In the genomic region with DNA sequence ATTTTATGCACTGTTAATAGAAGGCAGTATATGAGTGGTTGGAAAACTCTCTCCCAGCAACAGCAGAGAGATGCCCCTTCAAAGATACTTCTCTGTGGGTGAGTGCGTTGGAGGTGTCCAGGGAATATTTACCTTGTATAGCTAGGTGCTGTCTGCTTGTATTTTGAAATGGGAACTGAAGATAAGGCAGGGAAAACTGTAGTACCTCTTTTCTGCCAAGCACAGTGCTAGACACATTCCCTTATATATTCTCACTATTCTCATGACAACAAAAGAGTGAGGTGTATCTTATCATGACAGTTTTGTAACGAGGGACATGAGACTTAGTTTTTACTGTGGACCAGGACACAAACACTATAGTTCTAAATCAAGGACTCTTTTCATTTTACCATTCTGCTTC, we compare ENCODE assay signal across 9 cellular contexts. TPM values are rescaled to one million over a fixed set of nuclear protein-coding genes. Genes with fewer than 3 reads are reported as not detected.
DNase-seq lines count a peak whose midpoint lies in the region; FAIRE-seq and TF ChIP-seq lines count a peak whose summit lies in the region.
"Had no signal": no experiment of that assay in that cellular context is flagged by ENCODE, and none has a peak within 500 bp of the region (broad histone marks: within the 10 kb centered on the region; RNA-seq: fewer than 3 reads in every experiment).

No MANE protein-coding gene starts in this region.

- TF ChIP-seq POLR2A in erythroblast (IDR thresholded peaks at IDR 0.05; ENCODE audit: low read length) = no peak

- no peak for FAIRE-seq in HTR-8/SVneo (lab: Jason Lieb, UNC)
- FAIRE-seq: TTC549 had no signal

- DNase-seq in DMS 273 (lab: John Stamatoyannopoulos, UW; ENCODE audit: unreplicated experiment) = peak; percentile 44
- DNase-seq in HL-60 (ENCODE audit: low read depth in 1 of 2, low spot score in 1 of 2) = no peak
- DNase-seq in activated T-helper 2 cell treated with anti-CD3 and anti-CD28 coated beads, Interferon-gamma antibody, Interleukin-2, Interleukin-4, amounts not matched to agents 10 μg/mL and 5 μg/mL and 100 μg/mL, durations not matched to agents 14 hours and 24 hours and 36 hours (ENCODE audit: low spot score) = no peak
- DNase-seq in lung microvascular endothelial cell (ENCODE audit: low read depth in 2 of 2) = peak; percentile 4 to 10
- no peak for DNase-seq in HTR-8/SVneo (ENCODE audit: insufficient read length, low spot score)
- DNase-seq in erythroblast (lab: John Stamatoyannopoulos, UW) = no peak
- DNase-seq in NCI-H1436 (lab: John Stamatoyannopoulos, UW) = no peak
- no peak for DNase-seq in activated CD8-positive, alpha-beta memory T cell treated with anti-CD3 and anti-CD28 coated beads, Interleukin-2, amount 50 U/mL, for 4 hours

- H3K36me3 Mint-ChIP-seq in activated T-helper 2 cell treated with anti-CD3 and anti-CD28 coated beads, Interferon-gamma antibody, Interleukin-2, Interleukin-4, amounts not matched to agents 10 μg/mL and 5 μg/mL and 100 μg/mL, durations not matched to agents 14 hours and 24 hours and 36 hours (ENCODE audit: low read depth) = peaks cover 38% of the 10 kb centered on the region

- intact Hi-C loops in activated T-helper 2 cell treated with anti-CD3 and anti-CD28 coated beads, Interferon-gamma antibody, Interleukin-2, Interleukin-4, amounts not matched to agents 10 μg/mL and 5 μg/mL and 100 μg/mL, durations not matched to agents 14 hours and 24 hours and 36 hours (cut with micrococcal nuclease) = loop anchor here (2.0 to 5.0 kb wide), 2 partner anchors 74 to 396 kb away; no protein-coding TSS in a partner anchor

- 0 out of 2 replicates have a peak overlapping the region, but pooled peaks have one; percentile 6 for H3K27ac ChIP-seq in HL-60 (replicated peaks)

- peak; percentile 49 for TF ChIP-seq CTCF in HL-60 (IDR thresholded peaks at IDR 0.05; ENCODE audit: insufficient read depth, low read length)

- no peak overlapping the region for H3K27ac Mint-ChIP-seq in activated T-helper 2 cell treated with anti-CD3 and anti-CD28 coated beads, Interferon-gamma antibody, Interleukin-2, Interleukin-4, amounts not matched to agents 10 μg/mL and 5 μg/mL and 100 μg/mL, durations not matched to agents 14 hours and 24 hours and 36 hours

- peak overlapping the region; percentile 79 for H3K4me3 ChIP-seq in HL-60 (replicated peaks; ENCODE audit: insufficient read depth, low read length)

- H3K9me3 Mint-ChIP-seq in activated T-helper 2 cell treated with anti-CD3 and anti-CD28 coated beads, Interferon-gamma antibody, Interleukin-2, Interleukin-4, amounts not matched to agents 10 μg/mL and 5 μg/mL and 100 μg/mL, durations not matched to agents 14 hours and 24 hours and 36 hours = no peaks in the 10 kb centered on the region

- no peaks in the 10 kb centered on the region for H3K27me3 Mint-ChIP-seq in activated T-helper 2 cell treated with anti-CD3 and anti-CD28 coated beads, Interferon-gamma antibody, Interleukin-2, Interleukin-4, amounts not matched to agents 10 μg/mL and 5 μg/mL and 100 μg/mL, durations not matched to agents 14 hours and 24 hours and 36 hours (ENCODE audit: low read depth)

- H3K27me3 ChIP-seq in HL-60 (ENCODE audit: insufficient read depth, poor library complexity, severe bottlenecking) = no peaks in the 10 kb centered on the region

- peak overlapping the region; percentile 92 for H3K4me3 Mint-ChIP-seq in activated T-helper 2 cell treated with anti-CD3 and anti-CD28 coated beads, Interferon-gamma antibody, Interleukin-2, Interleukin-4, amounts not matched to agents 10 μg/mL and 5 μg/mL and 100 μg/mL, durations not matched to agents 14 hours and 24 hours and 36 hours (ENCODE audit: low read depth)

- peaks cover 74% of the 10 kb centered on the region for H3K4me1 Mint-ChIP-seq in activated T-helper 2 cell treated with anti-CD3 and anti-CD28 coated beads, Interferon-gamma antibody, Interleukin-2, Interleukin-4, amounts not matched to agents 10 μg/mL and 5 μg/mL and 100 μg/mL, durations not matched to agents 14 hours and 24 hours and 36 hours (ENCODE audit: low read depth)

RNA-seq across cellular contexts. Expression of a gene that starts 2.1 kb away (rescaled TPM):
- total RNA-seq in activated T-helper 2 cell treated with anti-CD3 and anti-CD28 coated beads, Interferon-gamma antibody, Interleukin-2, Interleukin-4, amounts not matched to agents 10 μg/mL and 5 μg/mL and 100 μg/mL, durations not matched to agents 14 hours and 24 hours and 36 hours = 14.3 and 20.1 TPM in 2 replicates
- 0.44 and 1.2 TPM in 2 replicates for total RNA-seq in lung microvascular endothelial cell

Comparison
In these comparisons a context has a peak if more than half of its experiments do, and no peak if none do; other contexts are left out.
1. DNase-seq: peak in DMS 273 (single experiment) and lung microvascular endothelial cell (2 of 2); none in HL-60 (0 of 2), activated T-helper 2 cell treated with anti-CD3 and anti-CD28 coated beads, Interferon-gamma antibody, Interleukin-2, Interleukin-4, amounts not matched to agents 10 μg/mL and 5 μg/mL and 100 μg/mL, durations not matched to agents 14 hours and 24 hours and 36 hours (single experiment), HTR-8/SVneo (single experiment), erythroblast (0 of 2), NCI-H1436 (single experiment) and activated CD8-positive, alpha-beta memory T cell treated with anti-CD3 and anti-CD28 coated beads, Interleukin-2, amount 50 U/mL, for 4 hours (single experiment).